In the genomic region with DNA sequence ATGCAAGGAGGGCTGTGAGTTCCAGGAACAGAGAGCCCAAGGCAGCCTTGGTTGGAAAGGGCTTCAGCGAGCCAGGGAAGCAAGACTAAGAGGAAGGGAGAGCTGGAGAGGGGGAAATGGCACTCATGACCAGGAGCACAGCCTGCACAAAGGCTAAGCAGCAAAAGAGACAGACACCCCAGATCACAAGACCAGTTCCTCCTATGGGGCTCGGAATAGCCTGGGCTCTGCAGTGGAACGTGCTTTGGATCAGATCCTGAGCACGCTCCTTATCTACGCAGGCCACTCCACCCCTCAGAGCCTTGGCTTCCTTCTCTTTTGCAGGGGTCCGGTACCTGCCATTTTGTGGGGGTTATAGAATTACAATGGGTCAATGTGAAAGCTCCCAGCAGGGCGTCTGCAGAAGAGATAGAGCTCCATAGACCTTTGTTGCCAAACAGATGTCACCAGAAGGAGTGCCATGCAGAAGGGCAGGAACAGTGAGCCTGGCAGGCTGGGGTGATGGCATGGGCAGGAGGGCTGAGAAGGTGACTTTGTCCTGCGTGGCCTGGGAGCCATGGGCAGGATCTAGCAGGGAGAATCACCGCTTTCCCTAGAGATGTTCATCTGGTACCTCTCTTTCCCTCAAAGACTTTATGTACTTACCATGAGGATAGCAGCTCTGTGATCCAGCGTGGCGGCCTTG, we compare ENCODE assay signal across 1 cellular context.
TF ChIP-seq lines count a peak whose summit lies in the region.

No MANE protein-coding gene starts in this region.

TF ChIP-seq in HEK293, 187 proteins besides CTCF, POLR2A, EP300 and RAD21 (continued from another document):
- TF ChIP-seq ZBTB11 (tag by site-specific recombination; conservative IDR thresholded peaks at IDR 0.05; ENCODE audit: low read depth) (no peak), BCL11A (tag by site-specific recombination; IDR thresholded peaks at IDR 0.05; ENCODE audit: low read depth) (no peak), HOXC10 (CRISPR knock-in tag; IDR thresholded peaks at IDR 0.05) (no peak), AEBP2 (tag by site-specific recombination; IDR thresholded peaks at IDR 0.05; ENCODE audit: borderline replicate concordance) (no peak), ZNF350 (tag by site-specific recombination; IDR thresholded peaks at IDR 0.05) (no peak), ZNF548 (tag by site-specific recombination; IDR thresholded peaks at IDR 0.05) (no peak), ZNF621 (tag by site-specific recombination; IDR thresholded peaks at IDR 0.05) (no peak), ZFP3 (tag by site-specific recombination; IDR thresholded peaks at IDR 0.05; ENCODE audit: low read depth) (no peak), ZNF555 (tag by site-specific recombination; conservative IDR thresholded peaks at IDR 0.05) (no peak), ZNF830 (tag by site-specific recombination; IDR thresholded peaks at IDR 0.05; ENCODE audit: low read depth) (no peak)
